ENCODE assay signal across 20 cellular contexts in the genomic region with DNA sequence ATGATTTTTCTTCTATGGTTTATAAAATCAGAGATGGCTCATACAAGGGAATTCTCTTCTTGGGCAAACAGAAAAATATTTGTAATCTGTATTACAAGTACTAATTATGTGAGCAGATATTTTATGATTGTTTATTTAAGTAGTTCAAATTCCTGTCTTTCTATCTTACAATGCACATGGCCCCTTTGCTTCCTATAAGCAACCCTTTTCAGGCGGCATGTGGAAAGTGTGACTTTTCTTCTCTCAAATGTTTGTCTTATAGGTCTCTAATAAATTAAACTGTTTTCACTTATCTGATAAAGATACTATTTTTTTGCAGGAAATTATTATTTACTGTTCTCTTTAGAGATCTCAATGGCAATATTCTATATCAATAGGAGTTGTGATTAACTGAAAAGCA.
DNase-seq lines count a peak whose midpoint lies in the region; ATAC-seq, FAIRE-seq and TF ChIP-seq lines count a peak whose summit lies in the region.
"Had no signal": no experiment of that assay in that cellular context is flagged by ENCODE, and none has a peak within 500 bp of the region (broad histone marks: within the 10 kb centered on the region; RNA-seq: fewer than 3 reads in every experiment).

No MANE protein-coding gene starts in this region.

- WGBS in pancreas, 2 donors = 0 to 86% methylated on average over 1 of the region's 1 CpG

- no peaks in the 10 kb centered on the region for H4K20me1 ChIP-seq in astrocyte (ENCODE audit: insufficient read depth, low read length)
- H4K20me1 ChIP-seq: BLaER1 treated with 17β-estradiol and CSF1 and Interleukin-3, amounts not matched to agents 10 nM and 100 nM had no signal

- FAIRE-seq in astrocyte (lab: Jason Lieb, UNC) = peak; percentile 64
- FAIRE-seq in pancreas (lab: Jason Lieb, UNC) = peak; percentile 26
- FAIRE-seq: G401.6, GM12891 had no signal

- H3K27me3 ChIP-seq in astrocyte (ENCODE audit: insufficient read depth, low read length) (no peaks in the 10 kb centered on the region), pancreas (no peaks in the 10 kb centered on the region)

- H3K27ac ChIP-seq in astrocyte (ENCODE audit: low read depth, low read length) = no peak overlapping the region
- H3K27ac ChIP-seq in pancreas = no peak overlapping the region
- H3K27ac ChIP-seq: 22Rv1; A549; BLaER1 treated with 17β-estradiol and CSF1 and Interleukin-3, amounts not matched to agents 10 nM and 100 nM; C4-2B had no signal

- no peak overlapping the region for H3K4me3 ChIP-seq in astrocyte (ENCODE audit: insufficient read depth, low read depth, low read length)
- no peak overlapping the region for H3K4me3 ChIP-seq in pancreas
- H3K4me3 ChIP-seq: A549; BLaER1 treated with 17β-estradiol and CSF1 and Interleukin-3, amounts not matched to agents 10 nM and 100 nM had no signal

- H3K9ac ChIP-seq in astrocyte (ENCODE audit: low read length) = no peak overlapping the region
- H3K9ac ChIP-seq: BLaER1 treated with 17β-estradiol and CSF1 and Interleukin-3, amounts not matched to agents 10 nM and 100 nM had no signal

- H3K36me3 ChIP-seq in astrocyte (ENCODE audit: insufficient read depth, low read length) (no peaks in the 10 kb centered on the region), pancreas (no peaks in the 10 kb centered on the region)
- H3K36me3 ChIP-seq: BLaER1 treated with 17β-estradiol and CSF1 and Interleukin-3, amounts not matched to agents 10 nM and 100 nM had no signal

- DNase-seq in astrocyte (ENCODE audit: low read depth) = no peak
- peak; percentile 31 for DNase-seq in dermis blood vessel endothelial cell
- DNase-seq in pancreas = no peak
- no peak for DNase-seq in ecto neural progenitor cell (ENCODE audit: low spot score)
- no peak for DNase-seq in cardiac septum (ENCODE audit: low spot score)
- DNase-seq: AML-193; Caco-2; Calu3; CD4-positive, alpha-beta T cell; CD8-positive, alpha-beta T cell; DMS79 treated with DMSO at 0.1 percent for 48 hours; GF-D8 had no signal

- no peaks in the 10 kb centered on the region for H3K79me2 ChIP-seq in astrocyte (ENCODE audit: insufficient read depth, low read length)

- no peak overlapping the region for H3K27ac Mint-ChIP-seq in astrocyte (ENCODE audit: unreplicated experiment)
- H3K27ac Mint-ChIP-seq: B cell; CD4-positive, alpha-beta T cell; CD8-positive, alpha-beta T cell had no signal

- ATAC-seq in pancreas (no peak), GM18909 (IDR thresholded peaks at IDR 0.05; ENCODE audit: poor library complexity, unreplicated experiment) (no peak)
- ATAC-seq: A549; CD8-positive, alpha-beta T cell had no signal

- TF ChIP-seq CTCF in astrocyte (IDR thresholded peaks at IDR 0.05; ENCODE audit: insufficient read depth, low read depth, low read length) = no peak
- TF ChIP-seq CTCF in pancreas (IDR thresholded peaks at IDR 0.05) = no peak

- no peak overlapping the region for H2AFZ ChIP-seq in astrocyte (ENCODE audit: low read depth, low read length)

- H3K4me1 ChIP-seq in astrocyte (ENCODE audit: insufficient read depth, low read length) (no peaks in the 10 kb centered on the region), pancreas (peaks cover 0 to 2% (median 0%) of the 10 kb centered on the region in 3 donors)
- H3K4me1 ChIP-seq: A549; BLaER1 treated with 17β-estradiol and CSF1 and Interleukin-3, amounts not matched to agents 10 nM and 100 nM; Caco-2 had no signal

- no peaks in the 10 kb centered on the region for H3K9me3 Mint-ChIP-seq in astrocyte (ENCODE audit: unreplicated experiment)
- H3K9me3 Mint-ChIP-seq: CD4-positive, alpha-beta T cell had no signal

- intact Hi-C loops in pancreas (cut with DNase I) = no loop called here
- intact Hi-C loops in cardiac septum (cut with DNase I) = no loop called here

- H3K27me3 Mint-ChIP-seq in astrocyte (ENCODE audit: low read depth, unreplicated experiment) = no peaks in the 10 kb centered on the region
- H3K27me3 Mint-ChIP-seq: B cell; CD4-positive, alpha-beta T cell had no signal

- H3K4me2 ChIP-seq in astrocyte (ENCODE audit: low read length) = no peak overlapping the region
- H3K4me2 ChIP-seq: A549; BLaER1 treated with 17β-estradiol and CSF1 and Interleukin-3, amounts not matched to agents 10 nM and 100 nM had no signal

- H3K36me3 Mint-ChIP-seq in astrocyte (ENCODE audit: low read depth, unreplicated experiment) = no peaks in the 10 kb centered on the region
- H3K36me3 Mint-ChIP-seq: CD8-positive, alpha-beta T cell had no signal

- no peaks in the 10 kb centered on the region for H3K9me3 ChIP-seq in astrocyte (ENCODE audit: insufficient read depth, low read depth, low read length)
- no peaks in the 10 kb centered on the region for H3K9me3 ChIP-seq in pancreas
- H3K9me3 ChIP-seq: A549, Caco-2 had no signal

- H3K4me1 Mint-ChIP-seq in astrocyte (ENCODE audit: low read depth, unreplicated experiment) = no peaks in the 10 kb centered on the region
- H3K4me1 Mint-ChIP-seq: B cell had no signal

- no peak overlapping the region for H3K4me3 Mint-ChIP-seq in astrocyte (ENCODE audit: unreplicated experiment)
- H3K4me3 Mint-ChIP-seq: B cell; CD4-positive, alpha-beta T cell; CD8-positive, alpha-beta T cell had no signal
